ENCODE assay signal across 17 cellular contexts in the genomic region with DNA sequence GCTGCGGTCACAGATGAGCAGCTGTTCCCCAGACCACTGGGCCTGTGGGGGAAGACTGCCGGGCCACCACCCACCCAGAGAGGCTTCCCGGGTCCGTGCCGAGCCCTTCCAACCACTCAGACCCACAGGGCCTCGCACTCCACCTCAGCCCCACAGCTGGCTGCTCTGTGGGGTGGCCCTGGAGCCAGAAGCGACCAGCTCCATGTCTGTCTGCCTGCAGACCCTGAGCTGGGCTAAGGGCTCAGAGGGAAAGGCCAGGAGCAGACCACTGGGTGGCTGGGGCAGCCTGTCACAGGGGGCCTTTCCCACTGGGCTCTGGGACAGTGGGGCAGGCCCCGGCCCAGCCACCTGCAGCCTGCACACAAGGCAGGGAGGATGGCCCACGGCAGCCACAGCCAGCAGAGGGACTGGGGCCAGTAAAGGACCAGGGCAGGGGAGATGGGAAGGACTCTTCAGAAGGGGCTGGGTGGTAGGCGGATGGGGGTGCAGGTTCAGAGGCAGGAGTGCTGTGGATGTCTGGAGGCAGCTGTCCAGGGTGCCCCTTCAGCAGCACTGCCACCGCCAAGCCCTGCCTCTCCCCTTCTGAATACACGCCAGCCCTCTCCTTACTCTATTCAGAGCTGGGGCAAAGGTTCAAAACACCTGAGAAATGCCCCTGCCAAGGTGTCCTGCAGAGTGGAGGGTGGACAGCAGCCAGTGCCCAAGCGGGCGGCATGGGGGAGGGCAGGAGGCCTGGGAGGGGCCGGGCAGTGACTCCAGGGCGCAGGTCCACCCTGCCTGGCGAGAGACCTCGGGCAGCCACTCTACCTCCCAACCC. TPM values are rescaled to one million over a fixed set of nuclear protein-coding genes. Genes with fewer than 3 reads are reported as not detected.
DNase-seq lines count a peak whose midpoint lies in the region; ATAC-seq and TF ChIP-seq lines count a peak whose summit lies in the region.
"Had no signal": no experiment of that assay in that cellular context is flagged by ENCODE, and none has a peak within 500 bp of the region (broad histone marks: within the 10 kb centered on the region; RNA-seq: fewer than 3 reads in every experiment).

No MANE protein-coding gene starts in this region.

- intact Hi-C loops in left ventricle myocardium superior (cut with micrococcal nuclease) = no loop called here
- intact Hi-C loops in adrenal gland (cut with DNase I) = no loop called here
- intact Hi-C loops in upper lobe of right lung (cut with DNase I) = no loop called here

- no peak for TF ChIP-seq POLR2A in adrenal gland (IDR thresholded peaks at IDR 0.05)

- ATAC-seq in left ventricle myocardium superior = no peak
- ATAC-seq in upper lobe of right lung = peak; percentile 43
- no peak for ATAC-seq in HG02678 (IDR thresholded peaks at IDR 0.05; ENCODE audit: unreplicated experiment)
- no peak for ATAC-seq in GM19328 (IDR thresholded peaks at IDR 0.05; ENCODE audit: unreplicated experiment)
- ATAC-seq: activated CD4-positive, alpha-beta T cell treated with anti-CD3 and anti-CD28 coated beads for 36 hours; activated T-cell treated with anti-CD3 and anti-CD28 coated beads, Interleukin-2, amount 50 U/mL, for 4 hours; naive thymus-derived CD8-positive, alpha-beta T cell had no signal

- H3K4me1 ChIP-seq in right atrium auricular region (no peaks in the 10 kb centered on the region), adrenal gland (replicated peaks in 1 of 2) (no peaks in the 10 kb centered on the region), upper lobe of right lung (peaks cover 10% of the 10 kb centered on the region)

- no peak overlapping the region for H3K4me3 ChIP-seq in right atrium auricular region
- no peak overlapping the region for H3K4me3 ChIP-seq in adrenal gland
- no peak overlapping the region for H3K4me3 ChIP-seq in upper lobe of right lung
- H3K4me3 ChIP-seq: suprapubic skin had no signal

- TF ChIP-seq CTCF in right atrium auricular region (IDR thresholded peaks at IDR 0.05) (no peak), adrenal gland (IDR thresholded peaks at IDR 0.05) (no peak), upper lobe of right lung (IDR thresholded peaks at IDR 0.05) (no peak)

- H3K36me3 ChIP-seq in right atrium auricular region (no peaks in the 10 kb centered on the region), adrenal gland (replicated peaks in 1 of 2) (no peaks in the 10 kb centered on the region), upper lobe of right lung (no peaks in the 10 kb centered on the region)
- H3K36me3 ChIP-seq: suprapubic skin had no signal

- WGBS in adrenal gland, 4 donors = 90 to 95% (median 93%) methylated on average over 5 to 18 of the region's 18 CpGs

- peak; percentile 15 for DNase-seq in left ventricle myocardium superior
- no peak for DNase-seq in right atrium auricular region (ENCODE audit: low spot score)
- DNase-seq in adrenal gland = peak in 4 of 7 donors; percentile 4 to 14 (median 10)
- DNase-seq in myocyte (ENCODE audit: low read depth) = peak; percentile 27
- DNase-seq in upper lobe of right lung = peak; percentile 70
- no peak for DNase-seq in superior temporal gyrus (ENCODE audit: extremely low spot score)
- DNase-seq: activated CD4-positive, alpha-beta T cell treated with anti-CD3 and anti-CD28 coated beads for 36 hours; activated T-cell treated with anti-CD3 and anti-CD28 coated beads, Interleukin-2, amount 50 U/mL, for 4 hours; COR-L47; NCI-H146; NCI-H446 treated with DMSO at 0.1 percent for 48 hours; stimulated activated CD4-positive, alpha-beta T cell treated with anti-CD3 and anti-CD28 coated beads, Interleukin-1b, Interleukin-23, amount 100 ng/mL, for 48 hours; T-helper 9 cell had no signal

- no peak overlapping the region for H3K27ac ChIP-seq in right atrium auricular region
- H3K27ac ChIP-seq in adrenal gland = no peak overlapping the region
- no peak overlapping the region for H3K27ac ChIP-seq in upper lobe of right lung
- H3K27ac ChIP-seq: suprapubic skin had no signal

- H3K9me3 ChIP-seq in right atrium auricular region = no peaks in the 10 kb centered on the region
- no peaks in the 10 kb centered on the region for H3K9me3 ChIP-seq in adrenal gland (replicated peaks in 1 of 3)
- H3K9me3 ChIP-seq in upper lobe of right lung = no peaks in the 10 kb centered on the region
- H3K9me3 ChIP-seq: suprapubic skin had no signal

- H3K27me3 ChIP-seq in right atrium auricular region (no peaks in the 10 kb centered on the region), adrenal gland (no peaks in the 10 kb centered on the region), upper lobe of right lung (no peaks in the 10 kb centered on the region)
- H3K27me3 ChIP-seq: suprapubic skin had no signal

RNA-seq across cellular contexts. Expression of a gene that starts 32.2 kb away (rescaled TPM):
- 3.4 TPM for total RNA-seq in left ventricle myocardium superior
- 1 to 10 TPM; 2.6 to 4.7 TPM for total RNA-seq in right atrium auricular region
- total RNA-seq in adrenal gland = 1 to 10 TPM in 7 of 8 donors, under 1 TPM in 1; 0.26 to 6.6 (median 3.7) TPM
- polyA plus RNA-seq in adrenal gland = 1 to 10 TPM in 2 of 3 donors, not detected in 1; 4.3 to 6.2 TPM
- total RNA-seq in myocyte = 6.9 and 9.0 TPM in 2 replicates
- 8.2 TPM for polyA plus RNA-seq in myocyte (2012)
- total RNA-seq in upper lobe of right lung = 7.8 TPM

RNA-seq across cellular contexts. Expression of a gene that starts 32.2 kb away (rescaled TPM):
- total RNA-seq in left ventricle myocardium superior = 8.0 TPM
- 1 to 10 TPM; 7.9 to 8.1 TPM for total RNA-seq in right atrium auricular region
- total RNA-seq in adrenal gland = 10 to 100 TPM in 6 of 8 donors, 1 to 10 TPM in 2; 5.5 to 17.3 (median 11.7) TPM
- 10 to 100 TPM in 1 of 3 donors, 1 to 10 TPM in 2; 5.8 to 14.1 (median 7.9) TPM for polyA plus RNA-seq in adrenal gland
- 14.5 and 15.9 TPM in 2 replicates for total RNA-seq in myocyte
- 21.1 TPM for polyA plus RNA-seq in myocyte (2012)
- 20.5 TPM for total RNA-seq in upper lobe of right lung

Comparison
In these comparisons a context has a peak if more than half of its experiments do, and no peak if none do; other contexts are left out.
1. DNase-seq: peak in left ventricle myocardium superior (single experiment), adrenal gland (4 of 7), myocyte (single experiment) and upper lobe of right lung (single experiment); none in right atrium auricular region (single experiment) and superior temporal gyrus (single experiment).